Comparison of ENCODE assay signal across 19 cellular contexts in genomic region chr5:36450229-36451024, GRCh38.
A peak's percentile ranks its signal among the peaks of the same experiment; 100 is the strongest.
DNase-seq lines count a peak whose midpoint lies in the region; FAIRE-seq and TF ChIP-seq lines count a peak whose summit lies in the region.
"Had no signal": no experiment of that assay in that cellular context is flagged by ENCODE, and none has a peak within 500 bp of the region (broad histone marks: within the 10 kb centered on the region; RNA-seq: fewer than 3 reads in every experiment).

No MANE protein-coding gene starts in this region.

- no peaks in the 10 kb centered on the region for H3K36me3 Mint-ChIP-seq in immature natural killer cell
- H3K36me3 Mint-ChIP-seq: activated naive CD8-positive, alpha-beta T cell had no signal

- peak overlapping the region; percentile 23 for H3K4me2 ChIP-seq in keratinocyte (ENCODE audit: control insufficient read depth, extremely low read depth, insufficient read depth, low read depth, low read length)
- H3K4me2 ChIP-seq: BLaER1, KMS-11 had no signal

- H3K4me1 Mint-ChIP-seq in immature natural killer cell: no peaks in the 10 kb centered on the region

- peaks cover 63% of the 10 kb centered on the region for H3K4me1 ChIP-seq in keratinocyte (ENCODE audit: control insufficient read depth, extremely low read depth, insufficient read depth, low read length)
- H3K4me1 ChIP-seq: BLaER1, sigmoid colon, upper lobe of right lung had no signal

- H3K9ac ChIP-seq in keratinocyte (ENCODE audit: control insufficient read depth, extremely low read depth, insufficient read depth, low read length): no peak overlapping the region
- H3K9ac ChIP-seq: BLaER1, KMS-11 had no signal

- H3K36me3 ChIP-seq in bronchial epithelial cell (ENCODE audit: control insufficient read depth, insufficient read depth, low read length) (no peaks in the 10 kb centered on the region), keratinocyte (ENCODE audit: control insufficient read depth in 2 of 2, extremely low read depth in 1 of 2, insufficient read depth in 2 of 2, low read length in 2 of 2) (no peaks in the 10 kb centered on the region)
- H3K36me3 ChIP-seq: BLaER1, sigmoid colon, upper lobe of right lung had no signal

- dilution Hi-C loops in keratinocyte (cut with MboI; ENCODE audit: extremely low pct_ligation_motif_present, low sequenced_read_pairs): no loop called here

- TF ChIP-seq CTCF in AG10803 (conservative IDR thresholded peaks at IDR 0.05; ENCODE audit: low read length) (no peak), bronchial epithelial cell (IDR thresholded peaks at IDR 0.05; ENCODE audit: insufficient read depth, low read length, severe bottlenecking) (no peak), keratinocyte (optimal IDR thresholded peaks at IDR 0.05 in 1 of 3, IDR thresholded peaks at IDR 0.05 in 1 of 3, conservative IDR thresholded peaks at IDR 0.05 in 1 of 3; ENCODE audit: extremely low read depth in 1 of 3, insufficient read depth in 2 of 3, low read length in 3 of 3) (no peak)

- H3K9me1 ChIP-seq in keratinocyte (ENCODE audit: control insufficient read depth, extremely low read depth, insufficient read depth, low read length): no peaks in the 10 kb centered on the region

- H3K27me3 ChIP-seq in bronchial epithelial cell (ENCODE audit: control insufficient read depth, insufficient read depth, low read length) (no peaks in the 10 kb centered on the region), keratinocyte (ENCODE audit: control insufficient read depth, extremely low read depth, insufficient read depth, low read length) (no peaks in the 10 kb centered on the region)
- H3K27me3 ChIP-seq: BLaER1, sigmoid colon, upper lobe of right lung had no signal

- H2AFZ ChIP-seq in keratinocyte (ENCODE audit: control insufficient read depth, low read length): no peak overlapping the region

- no peaks in the 10 kb centered on the region for H3K9me3 Mint-ChIP-seq in immature natural killer cell

- no peak overlapping the region for H3K4me3 ChIP-seq in AG10803 (ENCODE audit: low read length)
- H3K4me3 ChIP-seq in bronchial epithelial cell (ENCODE audit: low read depth, low read length): no peak overlapping the region
- H3K4me3 ChIP-seq in keratinocyte (ENCODE audit: control insufficient read depth in 2 of 3, extremely low read depth in 1 of 3, insufficient read depth in 2 of 3, low read depth in 1 of 3, low read length in 3 of 3): no peak overlapping the region
- H3K4me3 ChIP-seq: BLaER1, sigmoid colon, upper lobe of right lung had no signal

- no peak overlapping the region for H3K27ac Mint-ChIP-seq in immature natural killer cell
- H3K27ac Mint-ChIP-seq: activated naive CD8-positive, alpha-beta T cell had no signal

- peak overlapping the region; percentile 5 for H3K27ac ChIP-seq in keratinocyte (ENCODE audit: control insufficient read depth, insufficient read depth, low read length)
- H3K27ac ChIP-seq: BLaER1, KMS-11, upper lobe of right lung had no signal

- no peak overlapping the region for H3K4me3 Mint-ChIP-seq in immature natural killer cell
- H3K4me3 Mint-ChIP-seq: activated naive CD8-positive, alpha-beta T cell had no signal

- peaks cover 0 to 2% (median 0%) of the 10 kb centered on the region in 3 donors for H3K27me3 Mint-ChIP-seq in immature natural killer cell (ENCODE audit: low read depth in 3 of 3)
- H3K27me3 Mint-ChIP-seq: activated naive CD8-positive, alpha-beta T cell had no signal

- no peaks in the 10 kb centered on the region for H3K79me2 ChIP-seq in keratinocyte (ENCODE audit: control insufficient read depth, insufficient read depth, low read length)

- no peaks in the 10 kb centered on the region for H4K20me1 ChIP-seq in keratinocyte (ENCODE audit: control insufficient read depth, extremely low read depth, insufficient read depth, low read length)
- H4K20me1 ChIP-seq: BLaER1 had no signal

- H3K9me3 ChIP-seq in keratinocyte (ENCODE audit: control insufficient read depth, low read depth, low read length): no peaks in the 10 kb centered on the region
- H3K9me3 ChIP-seq: sigmoid colon, upper lobe of right lung had no signal

- FAIRE-seq in bronchial epithelial cell (lab: Jason Lieb, UNC) (no peak), keratinocyte (lab: Jason Lieb, UNC) (peak; percentile 90)

- DNase-seq in AG10803 (ENCODE audit: low read depth) (peak; percentile 9), LHCN-M2 (ENCODE audit: low read depth) (peak; percentile 61), bronchial epithelial cell (ENCODE audit: low read depth) (peak; percentile 90), keratinocyte (ENCODE audit: low read depth, low spot score) (no peak), immature natural killer cell (no peak), foreskin melanocyte (no peak), NCI-H1092 treated with DMSO at 0.1 percent for 48 hours (lab: John Stamatoyannopoulos, UW) (no peak), NCI-H510A (lab: John Stamatoyannopoulos, UW) (no peak)
- DNase-seq: activated CD4-positive, alpha-beta T cell treated with anti-CD3 and anti-CD28 coated beads for 1 hour; Calu3; effector CD8-positive, alpha-beta T cell; head of caudate nucleus; NCI-H2029; NCI-H345; sigmoid colon; upper lobe of right lung had no signal

Comparison
In these comparisons a context has a peak if more than half of its experiments do, and no peak if none do; other contexts are left out.
1. DNase-seq: peak in AG10803 (single experiment), LHCN-M2 (single experiment) and bronchial epithelial cell (single experiment); none in keratinocyte (single experiment), immature natural killer cell (0 of 3), foreskin melanocyte (single experiment), NCI-H1092 treated with DMSO at 0.1 percent for 48 hours (single experiment) and NCI-H510A (single experiment).